Comparison of ENCODE assay signal across 8 cellular contexts in the genomic region with DNA sequence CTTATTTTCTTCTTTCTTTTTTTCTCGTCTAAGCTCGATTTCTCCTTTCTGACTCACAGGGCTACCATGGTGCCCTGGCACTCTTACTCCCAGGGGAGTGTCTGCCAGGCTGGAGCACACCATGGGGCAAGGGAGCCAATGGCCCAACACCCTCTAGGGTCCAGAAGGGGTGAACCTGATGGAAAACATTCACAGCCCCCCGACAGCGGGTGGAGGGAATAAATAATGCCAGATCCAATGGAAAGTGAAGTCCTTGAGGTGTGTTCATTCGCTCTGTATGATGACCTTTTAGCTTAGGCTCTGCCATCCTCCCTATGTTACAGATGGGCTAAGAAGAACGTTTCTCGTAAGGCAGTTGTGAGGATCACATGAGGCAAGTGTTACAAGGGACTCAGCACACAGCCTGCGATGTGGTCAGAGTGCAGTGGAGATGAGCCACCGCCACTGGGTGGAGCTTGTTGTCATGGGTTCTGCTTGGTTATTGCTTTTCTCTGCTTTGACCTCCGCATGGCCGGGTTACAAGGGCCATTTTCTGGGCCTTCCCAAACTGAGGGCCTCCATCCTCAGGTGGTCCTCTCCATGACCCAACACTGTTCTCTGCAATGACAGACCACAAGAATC. TPM values are rescaled to one million over a fixed set of nuclear protein-coding genes. Genes with fewer than 3 reads are reported as not detected.
DNase-seq lines count a peak whose midpoint lies in the region; ATAC-seq and TF ChIP-seq lines count a peak whose summit lies in the region.

No MANE protein-coding gene starts in this region.

- no peak for TF ChIP-seq CTCF in CD8-positive, alpha-beta T cell (IDR thresholded peaks at IDR 0.05)
- TF ChIP-seq CTCF in suprapubic skin (IDR thresholded peaks at IDR 0.05): no peak

- DNase-seq in CD8-positive, alpha-beta T cell: peak; percentile 49 to 80 (median 66)
- peak in 32 of 34 experiments; percentile 40 to 72 (median 57) for DNase-seq in T-cell
- peak; percentile 22 for DNase-seq in glomerular visceral epithelial cell (ENCODE audit: extremely low spot score)
- DNase-seq in suprapubic skin (ENCODE audit: low spot score in 2 of 2): no peak
- no peak for DNase-seq in H4 (ENCODE audit: low spot score)

- H3K9me3 Mint-ChIP-seq in CD8-positive, alpha-beta T cell: no peaks in the 10 kb centered on the region
- no peaks in the 10 kb centered on the region for H3K9me3 Mint-ChIP-seq in T-cell

- WGBS in thymus: 67% methylated on average over 11 of the region's 11 CpGs
- WGBS in suprapubic skin: 72% methylated on average over 11 of the region's 11 CpGs

- H3K27me3 Mint-ChIP-seq in CD8-positive, alpha-beta T cell (ENCODE audit: low read depth): no peaks in the 10 kb centered on the region
- no peaks in the 10 kb centered on the region for H3K27me3 Mint-ChIP-seq in T-cell

- no peak overlapping the region for H3K4me3 Mint-ChIP-seq in CD8-positive, alpha-beta T cell
- H3K4me3 Mint-ChIP-seq in T-cell: no peak overlapping the region

- no peak for TF ChIP-seq POLR2A in suprapubic skin (IDR thresholded peaks at IDR 0.05)

- no peak overlapping the region for H3K27ac Mint-ChIP-seq in CD8-positive, alpha-beta T cell
- H3K27ac Mint-ChIP-seq in T-cell: no peak overlapping the region

- intact Hi-C loops in CD8-positive, alpha-beta T cell (cut with DNase I, micrococcal nuclease): loop anchor here in 1 of 2 experiments (5.0 kb wide), 1 partner anchor 1148 kb away; a partner anchor contains a TSS

- H3K36me3 ChIP-seq in CD8-positive, alpha-beta T cell (ENCODE audit: insufficient read depth, low read length): peaks cover 4% of the 10 kb centered on the region
- H3K36me3 ChIP-seq in thymus (ENCODE audit: control insufficient read depth, insufficient read depth) (no peaks in the 10 kb centered on the region), suprapubic skin (no peaks in the 10 kb centered on the region)

- peaks cover 62% of the 10 kb centered on the region for H3K4me1 ChIP-seq in CD8-positive, alpha-beta T cell (ENCODE audit: insufficient read depth, low read length)
- H3K4me1 ChIP-seq in thymus (ENCODE audit: control insufficient read depth, insufficient read depth, low read length) (peaks cover 33% of the 10 kb centered on the region), suprapubic skin (peaks cover 4% of the 10 kb centered on the region)

- no peak for TF ChIP-seq EP300 in suprapubic skin (IDR thresholded peaks at IDR 0.05)

- peak overlapping the region; percentile 46 for H3K27ac ChIP-seq in CD8-positive, alpha-beta T cell (ENCODE audit: low read depth, low read length)
- H3K27ac ChIP-seq in thymus (ENCODE audit: low read depth) (peak overlapping the region; percentile 99), suprapubic skin (no peak overlapping the region)

- POLR2A ChIA-PET in CD8-positive, alpha-beta T cell (lab: Charles Lee): interaction anchor here (0.6 to 10.8 kb wide), 8 partner anchors 10 to 380 kb away, joined by 3 to 123 read pairs (median 8); no protein-coding TSS in a partner anchor
- POLR2A ChIA-PET in T-cell (lab: Charles Lee): interaction anchor here in 1 of 2 donors (0.6 kb wide), 1 partner anchor 303 kb away, joined by 3 read pairs; no protein-coding TSS in a partner anchor

- no peak overlapping the region for H3K4me3 ChIP-seq in CD8-positive, alpha-beta T cell (ENCODE audit: low read depth, low read length)
- H3K4me3 ChIP-seq in thymus (ENCODE audit: low read length) (no peak overlapping the region), suprapubic skin (no peak overlapping the region)

- peaks cover 16% of the 10 kb centered on the region for H3K36me3 Mint-ChIP-seq in CD8-positive, alpha-beta T cell
- H3K36me3 Mint-ChIP-seq in T-cell: peaks cover 8% of the 10 kb centered on the region

- H3K4me1 Mint-ChIP-seq in CD8-positive, alpha-beta T cell (ENCODE audit: low read depth): peaks cover 51% of the 10 kb centered on the region
- peaks cover 30 to 35% (median 33%) of the 10 kb centered on the region in 3 donors for H3K4me1 Mint-ChIP-seq in T-cell

- no peaks in the 10 kb centered on the region for H3K27me3 ChIP-seq in CD8-positive, alpha-beta T cell (ENCODE audit: insufficient read depth, low read length)
- H3K27me3 ChIP-seq in thymus (ENCODE audit: control insufficient read depth, insufficient read depth) (no peaks in the 10 kb centered on the region), suprapubic skin (no peaks in the 10 kb centered on the region)

- CTCF ChIA-PET in CD8-positive, alpha-beta T cell (lab: Charles Lee): interaction anchor here (0.9 to 15.7 kb wide), 12 partner anchors 8 to 191 kb away, joined by 3 to 395 read pairs (median 5); a partner anchor contains a TSS
- CTCF ChIA-PET in T-cell (lab: Charles Lee): interaction anchor here in 1 of 2 donors (0.6 to 4.6 kb wide), 5 partner anchors 9 to 885 kb away, joined by 3 to 33 read pairs (median 4); no protein-coding TSS in a partner anchor

- no peaks in the 10 kb centered on the region for H3K9me3 ChIP-seq in CD8-positive, alpha-beta T cell (ENCODE audit: low read length)
- no peaks in the 10 kb centered on the region for H3K9me3 ChIP-seq in thymus (ENCODE audit: control insufficient read depth)
- no peaks in the 10 kb centered on the region for H3K9me3 ChIP-seq in suprapubic skin

- ATAC-seq in CD8-positive, alpha-beta T cell: peak; percentile 40
- ATAC-seq in GM19043 (IDR thresholded peaks at IDR 0.05; ENCODE audit: low read depth, unreplicated experiment) (peak; percentile 39), HG03064 (IDR thresholded peaks at IDR 0.05; ENCODE audit: low read depth, unreplicated experiment) (peak; percentile 44), T-cell (replicated peaks in 1 of 4) (peak; percentile 16 to 36 (median 22))

RNA-seq across cellular contexts. Expression of a gene that starts 3.5 kb away (rescaled TPM):
- total RNA-seq in CD8-positive, alpha-beta T cell: 100 to 1,000 TPM; 119 to 133 TPM
- total RNA-seq in T-cell (100 to 1,000 TPM; 275 to 576 (median 453) TPM), suprapubic skin (1 to 10 TPM in 3 of 4 donors, under 1 TPM in 1; 0.39 to 2.9 (median 2.2) TPM)
- polyA plus RNA-seq in thymus: 59.0 TPM
- 0.12 and 1.3 TPM in 2 replicates for total RNA-seq in H4 (2014; rRNA removed; shearing (Covaris generic))

RNA-seq across cellular contexts. Expression of a gene that starts 21.0 kb away (rescaled TPM):
- total RNA-seq in CD8-positive, alpha-beta T cell: not detected
- 1 to 10 TPM in 3 of 5 donors, not detected in 2; 2.7 to 6.7 (median 3.2) TPM for total RNA-seq in T-cell
- 1.1 TPM for polyA plus RNA-seq in thymus
- 1 to 10 TPM in 3 of 4 donors, under 1 TPM in 1; 0.49 to 6.4 (median 2.3) TPM for total RNA-seq in suprapubic skin
- total RNA-seq in H4 (2014; rRNA removed; shearing (Covaris generic)): 0.02 TPM in 1 of 2 replicates, not detected in the other

RNA-seq across cellular contexts. Expression of a gene that starts 28.0 kb away (rescaled TPM):
- total RNA-seq in CD8-positive, alpha-beta T cell: not detected
- total RNA-seq in T-cell (under 1 TPM in 2 of 5 donors, not detected in 3; 0.18 to 0.22 TPM), suprapubic skin (not detected)
- polyA plus RNA-seq in thymus: 0.50 TPM
- 1.1 TPM in 1 of 2 replicates, not detected in the other for total RNA-seq in H4 (2014; rRNA removed; shearing (Covaris generic))

RNA-seq across cellular contexts. Expression of a gene that starts 45.0 kb away (rescaled TPM):
- total RNA-seq in CD8-positive, alpha-beta T cell: not detected
- total RNA-seq in T-cell (not detected), suprapubic skin (not detected)
- 0.43 TPM for polyA plus RNA-seq in thymus
- total RNA-seq in H4 (2014; rRNA removed; shearing (Covaris generic)): not detected in 2 replicates

RNA-seq across cellular contexts. Expression of a gene that starts 59.8 kb away (rescaled TPM):
- not detected for total RNA-seq in CD8-positive, alpha-beta T cell
- not detected for total RNA-seq in T-cell
- polyA plus RNA-seq in thymus: 0.66 TPM
- 1 to 10 TPM in 2 of 4 donors, under 1 TPM in 1, not detected in 1; 0.76 to 1.4 (median 1.0) TPM for total RNA-seq in suprapubic skin
- not detected in 2 replicates for total RNA-seq in H4 (2014; rRNA removed; shearing (Covaris generic))

Comparison
In these comparisons a context has a peak if more than half of its experiments do, and no peak if none do; other contexts are left out.
1. DNase-seq: peak in CD8-positive, alpha-beta T cell (7 of 7), T-cell (32 of 34) and glomerular visceral epithelial cell (single experiment); none in suprapubic skin (0 of 2) and H4 (single experiment).
2. RNA of a gene that starts 3.5 kb away (total RNA-seq): 275 to 576 TPM in T-cell and 119 to 133 TPM in CD8-positive, alpha-beta T cell; 0.39 to 2.9 TPM in suprapubic skin and 0.12 to 1.3 TPM in H4; every median in the first group is over 10 times any median in the second.
3. Peak in every context shown above with its lines, with median percentiles within 50 percentile points of each other: ATAC-seq.